ENCODE assay signal across 12 cellular contexts in genomic region chr12:52351196-52352059, GRCh38. TPM values are rescaled to one million over a fixed set of nuclear protein-coding genes. Genes with fewer than 3 reads are reported as not detected.
A peak's percentile ranks its signal among the peaks of the same experiment; 100 is the strongest.
DNase-seq lines count a peak whose midpoint lies in the region; ATAC-seq lines count a peak whose summit lies in the region.
"Had no signal": no experiment of that assay in that cellular context is flagged by ENCODE, and none has a peak within 500 bp of the region (broad histone marks: within the 10 kb centered on the region; RNA-seq: fewer than 3 reads in every experiment).

No MANE protein-coding gene starts in this region.

- peaks cover 6% of the 10 kb centered on the region for H3K4me1 Mint-ChIP-seq in activated T-helper 17 cell treated with anti-CD3 and anti-CD28 coated beads, Interleukin-2, amount 50 U/mL, for 72 hours
- H3K4me1 Mint-ChIP-seq in immature natural killer cell: peaks cover 27 to 32% of the 10 kb centered on the region in 2 donors
- H3K4me1 Mint-ChIP-seq: GM23338 had no signal

- H3K27ac Mint-ChIP-seq in activated T-helper 17 cell treated with anti-CD3 and anti-CD28 coated beads, Interleukin-2, amount 50 U/mL, for 72 hours: peak overlapping the region; percentile 15
- peak overlapping the region in 5 of 6 donors; percentile 69 to 85 (median 72) for H3K27ac Mint-ChIP-seq in immature natural killer cell
- H3K27ac Mint-ChIP-seq: GM23338 had no signal

- peak; percentile 67 for DNase-seq in NK-92 treated with Interleukin-12 subunit alpha and Interleukin-12 subunit beta, amount 100 ng/mL, for 24 hours (lab: John Stamatoyannopoulos, UW)
- DNase-seq in NK-92 (lab: John Stamatoyannopoulos, UW; ENCODE audit: unreplicated experiment) (no peak), immature natural killer cell (peak; percentile 75 to 85 (median 79)), NCI-H524 treated with DMSO at 0.1 percent for 48 hours (lab: John Stamatoyannopoulos, UW) (no peak), DMS153 (lab: John Stamatoyannopoulos, UW) (no peak)
- peak; percentile 18 to 74 (median 46) for DNase-seq in stimulated activated naive CD4-positive, alpha-beta T cell (lab: John Stamatoyannopoulos, UW)
- DNase-seq: amniotic stem cell, transverse colon had no signal

- H3K9me3 Mint-ChIP-seq in activated T-helper 17 cell treated with anti-CD3 and anti-CD28 coated beads, Interleukin-2, amount 50 U/mL, for 72 hours: no peaks in the 10 kb centered on the region
- no peaks in the 10 kb centered on the region for H3K9me3 Mint-ChIP-seq in immature natural killer cell
- H3K9me3 Mint-ChIP-seq: GM23338 had no signal

- peak overlapping the region; percentile 3 for H3K4me3 Mint-ChIP-seq in activated T-helper 17 cell treated with anti-CD3 and anti-CD28 coated beads, Interleukin-2, amount 50 U/mL, for 72 hours
- peak overlapping the region; percentile 54 to 81 (median 74) for H3K4me3 Mint-ChIP-seq in immature natural killer cell
- H3K4me3 Mint-ChIP-seq: GM23338 had no signal

- ATAC-seq in activated T-helper 17 cell treated with anti-CD3 and anti-CD28 coated beads, Interleukin-2, amount 50 U/mL, for 72 hours (replicated peaks): peak; percentile 79
- ATAC-seq in GM19467 (IDR thresholded peaks at IDR 0.05; ENCODE audit: unreplicated experiment): no peak
- ATAC-seq: GM23338 had no signal

- peaks cover 7% of the 10 kb centered on the region for H3K27me3 Mint-ChIP-seq in activated T-helper 17 cell treated with anti-CD3 and anti-CD28 coated beads, Interleukin-2, amount 50 U/mL, for 72 hours
- H3K27me3 Mint-ChIP-seq in immature natural killer cell (ENCODE audit: low read depth in 3 of 3): peaks cover 10 to 25% (median 22%) of the 10 kb centered on the region in 3 donors

- no peaks in the 10 kb centered on the region for H3K36me3 Mint-ChIP-seq in activated T-helper 17 cell treated with anti-CD3 and anti-CD28 coated beads, Interleukin-2, amount 50 U/mL, for 72 hours (ENCODE audit: low read depth)
- no peaks in the 10 kb centered on the region for H3K36me3 Mint-ChIP-seq in immature natural killer cell

RNA-seq across cellular contexts. Expression of gene KRT85, which starts 15.9 kb away (rescaled TPM):
- total RNA-seq in activated T-helper 17 cell treated with anti-CD3 and anti-CD28 coated beads, Interleukin-2, amount 50 U/mL, for 72 hours: not detected
- not detected for polyA plus RNA-seq in immature natural killer cell
- total RNA-seq: fibroblast of villous mesenchyme, GM23338, transverse colon had no signal
- polyA plus RNA-seq: GM23338 had no signal

RNA-seq across cellular contexts. Expression of gene KRT83, which starts 30.2 kb away (rescaled TPM):
- total RNA-seq in activated T-helper 17 cell treated with anti-CD3 and anti-CD28 coated beads, Interleukin-2, amount 50 U/mL, for 72 hours: not detected
- polyA plus RNA-seq in immature natural killer cell: not detected
- total RNA-seq: fibroblast of villous mesenchyme, GM23338, transverse colon had no signal
- polyA plus RNA-seq: GM23338 had no signal

RNA-seq across cellular contexts. Expression of gene KRT84, which starts 34.0 kb away (rescaled TPM):
- not detected for total RNA-seq in activated T-helper 17 cell treated with anti-CD3 and anti-CD28 coated beads, Interleukin-2, amount 50 U/mL, for 72 hours
- not detected for polyA plus RNA-seq in immature natural killer cell
- total RNA-seq: fibroblast of villous mesenchyme, GM23338, transverse colon had no signal
- polyA plus RNA-seq: GM23338 had no signal

RNA-seq across cellular contexts. Expression of gene KRT82, which starts 54.7 kb away (rescaled TPM):
- total RNA-seq in activated T-helper 17 cell treated with anti-CD3 and anti-CD28 coated beads, Interleukin-2, amount 50 U/mL, for 72 hours: not detected
- polyA plus RNA-seq in immature natural killer cell: not detected
- total RNA-seq: fibroblast of villous mesenchyme, GM23338, transverse colon had no signal
- polyA plus RNA-seq: GM23338 had no signal

Comparison
In these comparisons a context has a peak if more than half of its experiments do, and no peak if none do; other contexts are left out.
1. DNase-seq: peak in NK-92 treated with Interleukin-12 subunit alpha and Interleukin-12 subunit beta, amount 100 ng/mL, for 24 hours (single experiment), immature natural killer cell (3 of 3) and stimulated activated naive CD4-positive, alpha-beta T cell (6 of 6); none in NK-92 (single experiment), NCI-H524 treated with DMSO at 0.1 percent for 48 hours (single experiment) and DMS153 (single experiment).